In the genomic region with DNA sequence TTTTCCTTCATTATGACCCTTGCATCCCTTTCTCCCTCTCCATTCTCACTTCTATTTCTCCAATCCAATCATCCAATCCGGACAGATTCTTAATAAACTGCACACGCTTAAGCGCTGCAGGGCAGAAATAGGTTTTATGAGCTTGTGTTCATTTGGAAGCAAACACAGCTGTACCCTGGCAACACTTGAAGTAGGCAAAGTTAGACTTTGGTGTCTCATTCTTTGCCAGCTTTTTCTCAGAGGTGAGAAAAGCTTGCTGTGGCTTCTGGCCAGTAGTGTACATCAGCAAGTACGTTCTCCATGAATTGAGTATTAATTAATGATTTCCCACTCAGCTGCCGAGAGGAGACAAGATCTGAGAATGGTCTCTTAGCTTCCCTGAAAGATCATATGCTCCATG, we compare ENCODE assay signal across 26 cellular contexts.
"Had no signal": no experiment of that assay in that cellular context is flagged by ENCODE, and none has a peak within 500 bp of the region (broad histone marks: within the 10 kb centered on the region; RNA-seq: fewer than 3 reads in every experiment).

No MANE protein-coding gene starts in this region.

- H3K4me1 Mint-ChIP-seq: mesothelial cell of epicardium; naive B cell; stimulated activated naive B cell treated with anti-CD40 and anti-IgM and Interleukin-4, amounts not matched to agents 10 μg/mL and 1 μg/mL and 100 μg/mL, for 72 hours had no signal

- ATAC-seq: left colon; natural killer cell treated with Interleukin-12 subunit alpha and Interleukin-12 subunit beta and Interleukin-15 and Interleukin-18, amount 100 ng/mL, for 72 hours; right cardiac atrium; sciatic nerve; stimulated activated naive B cell treated with anti-CD40 and anti-IgM and Interleukin-4, amounts not matched to agents 10 μg/mL and 1 μg/mL and 100 μg/mL, for 72 hours; stimulated activated naive CD8-positive, alpha-beta T cell treated with anti-CD3 and anti-CD28 coated beads, Interleukin-15, Interleukin-2, amounts not matched to agents 100 U/mL and 50 U/mL, for 24 hours; upper lobe of right lung had no signal

- H3K4me3 ChIP-seq: left ventricle myocardium inferior, lung, ovary, skin epidermis, stomach, thoracic aorta, tibial artery, upper lobe of right lung had no signal

- H3K36me3 Mint-ChIP-seq: mesothelial cell of epicardium; naive B cell; natural killer cell treated with Interleukin-12 subunit alpha and Interleukin-12 subunit beta and Interleukin-15 and Interleukin-18, amount 100 ng/mL, for 72 hours; stimulated activated naive B cell treated with anti-CD40 and anti-IgM and Interleukin-4, amounts not matched to agents 10 μg/mL and 1 μg/mL and 100 μg/mL, for 72 hours had no signal

- H3K27ac Mint-ChIP-seq: mesothelial cell of epicardium; naive B cell; natural killer cell treated with Interleukin-12 subunit alpha and Interleukin-12 subunit beta and Interleukin-15 and Interleukin-18, amount 100 ng/mL, for 72 hours; progenitor cell of endocrine pancreas; stimulated activated naive B cell treated with anti-CD40 and anti-IgM and Interleukin-4, amounts not matched to agents 10 μg/mL and 1 μg/mL and 100 μg/mL, for 72 hours had no signal

- H3K4me3 Mint-ChIP-seq: mesothelial cell of epicardium; naive B cell; natural killer cell treated with Interleukin-12 subunit alpha and Interleukin-12 subunit beta and Interleukin-15 and Interleukin-18, amount 100 ng/mL, for 72 hours; stimulated activated naive B cell treated with anti-CD40 and anti-IgM and Interleukin-4, amounts not matched to agents 10 μg/mL and 1 μg/mL and 100 μg/mL, for 72 hours had no signal

- H3K36me3 ChIP-seq: left ventricle myocardium inferior, ovary, stomach, thoracic aorta, tibial artery, upper lobe of right lung had no signal

- H3K27me3 ChIP-seq: ovary, stomach, tibial artery, upper lobe of right lung had no signal

- DNase-seq: hippocampal formation; kidney; left colon; left ventricle myocardium inferior; mesendoderm; naive B cell; ovary; retina; right cardiac atrium; stimulated activated CD4-positive, alpha-beta T cell treated with anti-CD3 and anti-CD28 coated beads, Interleukin-12 subunit alpha, Interleukin-12 subunit beta, amount 100 ng/mL, for 4 hours; stimulated activated CD4-positive, alpha-beta T cell treated with anti-CD3 and anti-CD28 coated beads, Interleukin-15, amount 100 ng/mL, for 24 hours; stimulated activated CD4-positive, alpha-beta T cell treated with anti-CD3 and anti-CD28 coated beads, Interleukin-2, amount 100 ng/mL, for 24 hours; stimulated activated CD4-positive, alpha-beta T cell treated with anti-CD3 and anti-CD28 coated beads, Interleukin-4, amount 100 ng/mL, for 1 hour; stimulated activated naive B cell treated with anti-CD40 and anti-IgM and Interleukin-4, amounts not matched to agents 10 μg/mL and 1 μg/mL and 100 μg/mL, for 72 hours; stimulated activated naive CD8-positive, alpha-beta T cell treated with anti-CD3 and anti-CD28 coated beads, Interleukin-15, Interleukin-2, amounts not matched to agents 100 U/mL and 50 U/mL, for 24 hours; stomach; tibial artery; trophoblast cell; upper lobe of right lung had no signal

- H3K27ac ChIP-seq: left ventricle myocardium inferior, ovary, skin epidermis, stomach, thoracic aorta, tibial artery, upper lobe of right lung had no signal

- H3K4me1 ChIP-seq: left ventricle myocardium inferior, stomach, upper lobe of right lung had no signal

- H3K9me3 ChIP-seq: left ventricle myocardium inferior, ovary, stomach, thoracic aorta, tibial artery, upper lobe of right lung had no signal

- H3K9me3 Mint-ChIP-seq: mesothelial cell of epicardium; naive B cell; natural killer cell treated with Interleukin-12 subunit alpha and Interleukin-12 subunit beta and Interleukin-15 and Interleukin-18, amount 100 ng/mL, for 72 hours; stimulated activated naive B cell treated with anti-CD40 and anti-IgM and Interleukin-4, amounts not matched to agents 10 μg/mL and 1 μg/mL and 100 μg/mL, for 72 hours had no signal
